8 cellular contexts compared by ENCODE assay signal in genomic region chr16:17476414-17477259, GRCh38. TPM values are rescaled to one million over a fixed set of nuclear protein-coding genes. Genes with fewer than 3 reads are reported as not detected.
DNase-seq lines count a peak whose midpoint lies in the region; ATAC-seq and TF ChIP-seq lines count a peak whose summit lies in the region.

No MANE protein-coding gene starts in this region.

- H3K4me2 ChIP-seq in H9 (ENCODE audit: insufficient read depth, insufficient read length, low read length) (no peak overlapping the region), neural progenitor cell (no peak overlapping the region)

- no peak overlapping the region for H3K18ac ChIP-seq in H9 (ENCODE audit: insufficient read length, low read depth, low read length)

- H3K79me2 ChIP-seq in H9 (ENCODE audit: insufficient read depth, low read length) (no peaks in the 10 kb centered on the region), neural progenitor cell (ENCODE audit: low read depth) (no peaks in the 10 kb centered on the region)

- H3K4me3 Mint-ChIP-seq in H9 (no peak overlapping the region), neural progenitor cell (no peak overlapping the region)
- no peak overlapping the region for H3K4me3 Mint-ChIP-seq in activated CD8-positive, alpha-beta T cell treated with anti-CD3 and anti-CD28 coated beads, Interleukin-2, amount 10 ng/mL, durations not matched to agents 7 days and 5 days

- no peak overlapping the region for H4K5ac ChIP-seq in H9 (ENCODE audit: insufficient read length, low read depth, low read length)

- H2AFZ ChIP-seq in H9 (ENCODE audit: low read length) (no peak overlapping the region), neural progenitor cell (replicated peaks) (peak overlapping the region; percentile 46)

- H3K36me3 Mint-ChIP-seq in H9 (ENCODE audit: insufficient read depth in 1 of 3, low read depth in 3 of 3) (no peaks in the 10 kb centered on the region; a peak in 1 of 7 replicates), neural progenitor cell (no peaks in the 10 kb centered on the region)
- H3K36me3 Mint-ChIP-seq in activated CD8-positive, alpha-beta T cell treated with anti-CD3 and anti-CD28 coated beads, Interleukin-2, amount 10 ng/mL, durations not matched to agents 7 days and 5 days (ENCODE audit: low read depth) = no peaks in the 10 kb centered on the region

- H3K36me3 ChIP-seq in neural progenitor cell = no peaks in the 10 kb centered on the region

- H3K4me3 ChIP-seq in neural progenitor cell = no peak overlapping the region

- H3K4me1 Mint-ChIP-seq in H9 = peaks cover 22% of the 10 kb centered on the region in 2 experiments
- H3K4me1 Mint-ChIP-seq in activated CD8-positive, alpha-beta T cell treated with anti-CD3 and anti-CD28 coated beads, Interleukin-2, amount 10 ng/mL, durations not matched to agents 7 days and 5 days (ENCODE audit: low read depth) = peaks cover 35% of the 10 kb centered on the region
- peaks cover 27% of the 10 kb centered on the region for H3K4me1 Mint-ChIP-seq in neural progenitor cell

- H3K27ac Mint-ChIP-seq in H9 = 0 out of 7 replicates have a peak overlapping the region, but pooled peaks of 1 of the 3 experiments have one; percentile 18
- no peak overlapping the region for H3K27ac Mint-ChIP-seq in activated CD8-positive, alpha-beta T cell treated with anti-CD3 and anti-CD28 coated beads, Interleukin-2, amount 10 ng/mL, durations not matched to agents 7 days and 5 days
- peak overlapping the region; percentile 14 for H3K27ac Mint-ChIP-seq in neural progenitor cell

- POLR2A ChIA-PET in activated CD8-positive, alpha-beta T cell treated with anti-CD3 and anti-CD28 coated beads, Interleukin-2, amount 10 ng/mL, durations not matched to agents 7 days and 5 days (lab: Charles Lee) = no interaction called here

- peaks cover 6% of the 10 kb centered on the region for H3F3A ChIP-seq in neural progenitor cell (ENCODE audit: low read depth)

- no peak overlapping the region for H3K9ac ChIP-seq in H9 (ENCODE audit: extremely low read depth, insufficient read length, low read length)
- no peak overlapping the region for H3K9ac ChIP-seq in neural progenitor cell

- H4K20me1 ChIP-seq in H9 (ENCODE audit: control insufficient read depth, insufficient read depth, insufficient read length) (no peaks in the 10 kb centered on the region), neural progenitor cell (ENCODE audit: low read depth) (no peaks in the 10 kb centered on the region)

- no peak overlapping the region for H2BK12ac ChIP-seq in H9 (ENCODE audit: insufficient read length, low read depth, low read length)

- H3T11ph ChIP-seq in H9 (ENCODE audit: low read length) = no peak overlapping the region

- no peak overlapping the region for H4K8ac ChIP-seq in H9 (replicated peaks; ENCODE audit: insufficient read length, low read depth, low read length)

- H3K56ac ChIP-seq in H9 (ENCODE audit: insufficient read length, low read depth, low read length) = no peak overlapping the region

- no CpG with 5 or more reads among the region's 11 CpGs for WGBS in H9 (ENCODE audit: extremely low coverage, insufficient read length, low lambda C conversion rate)

- H3K23me2 ChIP-seq in H9 (ENCODE audit: insufficient read length, low read depth, low read length, poor library complexity, severe bottlenecking) = no peaks in the 10 kb centered on the region

- H3K27me3 Mint-ChIP-seq in H9 (ENCODE audit: low read depth) = peaks cover 17% of the 10 kb centered on the region
- H3K27me3 Mint-ChIP-seq in activated CD8-positive, alpha-beta T cell treated with anti-CD3 and anti-CD28 coated beads, Interleukin-2, amount 10 ng/mL, durations not matched to agents 7 days and 5 days (ENCODE audit: low read depth) = peaks cover 27% of the 10 kb centered on the region
- H3K27me3 Mint-ChIP-seq in neural progenitor cell (ENCODE audit: insufficient read depth, low read depth) = peaks cover 8% of the 10 kb centered on the region

- peak; percentile 74 for DNase-seq in DMS53 (lab: John Stamatoyannopoulos, UW)
- peak; percentile 82 for DNase-seq in H9
- peak; percentile 11 for DNase-seq in NCI-H69 (lab: John Stamatoyannopoulos, UW)
- DNase-seq in activated CD8-positive, alpha-beta T cell treated with anti-CD3 and anti-CD28 coated beads, Interleukin-2, amount 10 ng/mL, durations not matched to agents 7 days and 5 days = peak; percentile 66
- DNase-seq in fibroblast of peridontal ligament (ENCODE audit: extremely low read depth) = peak; percentile 81
- peak; percentile 87 for DNase-seq in neural progenitor cell (ENCODE audit: low spot score)
- DNase-seq in NK-92 treated with Interleukin-12 subunit alpha and Interleukin-12 subunit beta, amount 100 ng/mL, for 24 hours (lab: John Stamatoyannopoulos, UW) = no peak

- no peak overlapping the region for H2BK5ac ChIP-seq in H9 (ENCODE audit: insufficient read length, low read length)

- no peak overlapping the region for H3K4ac ChIP-seq in H9 (ENCODE audit: low read depth, low read length)

- peak; percentile 78 for TF ChIP-seq CTCF in H9 (conservative IDR thresholded peaks at IDR 0.05)
- peak; percentile 76 for TF ChIP-seq CTCF in neural progenitor cell (IDR thresholded peaks at IDR 0.05)

- CTCF ChIA-PET in activated CD8-positive, alpha-beta T cell treated with anti-CD3 and anti-CD28 coated beads, Interleukin-2, amount 10 ng/mL, durations not matched to agents 7 days and 5 days (lab: Charles Lee) = interaction anchor here (1.1 to 2.0 kb wide), 2 partner anchors 60 to 103 kb away, joined by 3 to 18 read pairs; no protein-coding TSS in a partner anchor

- H3K4me1 ChIP-seq in H9 (ENCODE audit: insufficient read depth, low read length) (no peaks in the 10 kb centered on the region; the same call in 1 of the 2 replicates), neural progenitor cell (peaks cover 11% of the 10 kb centered on the region)

- peaks cover 0 to 6% of the 10 kb centered on the region in 2 experiments; a peak in 1 of 5 replicates for H3K9me3 Mint-ChIP-seq in H9
- no peaks in the 10 kb centered on the region for H3K9me3 Mint-ChIP-seq in activated CD8-positive, alpha-beta T cell treated with anti-CD3 and anti-CD28 coated beads, Interleukin-2, amount 10 ng/mL, durations not matched to agents 7 days and 5 days (ENCODE audit: insufficient read depth)
- no peaks in the 10 kb centered on the region for H3K9me3 Mint-ChIP-seq in neural progenitor cell

- H2BK20ac ChIP-seq in H9 (ENCODE audit: low read depth, low read length, poor library complexity, severe bottlenecking) = no peak overlapping the region

- H2BK120ac ChIP-seq in H9 (ENCODE audit: low read depth, low read length, poor library complexity, severe bottlenecking) = no peak overlapping the region

- no peak overlapping the region for H3K14ac ChIP-seq in H9 (ENCODE audit: insufficient read depth, low read length)

- H3K9me3 ChIP-seq in H9 (ENCODE audit: control insufficient read depth, low read depth, low read length) = no peaks in the 10 kb centered on the region
- no peaks in the 10 kb centered on the region for H3K9me3 ChIP-seq in neural progenitor cell (ENCODE audit: low read depth)

- H2BK15ac ChIP-seq in H9 (ENCODE audit: low read depth, low read length) = no peak overlapping the region

- ATAC-seq in activated CD8-positive, alpha-beta T cell treated with anti-CD3 and anti-CD28 coated beads, Interleukin-2, amount 10 ng/mL, durations not matched to agents 7 days and 5 days = peak; percentile 76
- no peak for ATAC-seq in GM21723 (IDR thresholded peaks at IDR 0.05; ENCODE audit: unreplicated experiment)

- H3K27ac ChIP-seq in H9 (ENCODE audit: insufficient read length, low read depth, low read length) = no peak overlapping the region
- H3K27ac ChIP-seq in neural progenitor cell = no peak overlapping the region

- no peak overlapping the region for H4K91ac ChIP-seq in H9 (ENCODE audit: insufficient read length, low read depth, low read length)

- no peaks in the 10 kb centered on the region for H3K79me1 ChIP-seq in H9 (ENCODE audit: insufficient read depth, low read depth, low read length, poor library complexity, severe bottlenecking)

- H2AK5ac ChIP-seq in H9 (ENCODE audit: insufficient read length, low read length) = no peak overlapping the region

- H3K27me3 ChIP-seq in H9 (ENCODE audit: insufficient read depth, low read length) (no peaks in the 10 kb centered on the region; the same call in 1 of the 2 replicates), neural progenitor cell (peaks cover 1% of the 10 kb centered on the region)

- H3K23ac ChIP-seq in H9 (ENCODE audit: insufficient read length, low read depth, low read length) = no peak overlapping the region

RNA-seq across cellular contexts. Expression of gene XYLT1, which starts 5.9 kb away (rescaled TPM):
- total RNA-seq in H9 (2021) = 14.2 and 14.5 TPM in 2 replicates
- total RNA-seq in activated CD8-positive, alpha-beta T cell treated with anti-CD3 and anti-CD28 coated beads, Interleukin-2, amount 10 ng/mL, durations not matched to agents 7 days and 5 days = 10 to 100 TPM; 59.4 to 60.4 TPM
- total RNA-seq in neural progenitor cell (ENCODE audit: low replicate concordance) = 5.9 and 8.2 TPM in 2 replicates
